Comparison of ENCODE assay signal across 40 cellular contexts in genomic region chr6:130869681-130870080, GRCh38. TPM values are rescaled to one million over a fixed set of nuclear protein-coding genes. Genes with fewer than 3 reads are reported as not detected.
"Had no signal": no experiment of that assay in that cellular context is flagged by ENCODE, and none has a peak within 500 bp of the region (broad histone marks: within the 10 kb centered on the region; RNA-seq: fewer than 3 reads in every experiment).

No MANE protein-coding gene starts in this region.

- H3K9ac ChIP-seq: neural progenitor cell, parathyroid adenoma had no signal

- H3K4me1 ChIP-seq: esophagus squamous epithelium, heart right ventricle, left lung, lower lobe of right lung, right atrium auricular region had no signal

- H3K4me3 ChIP-seq: esophagus squamous epithelium, heart right ventricle, left lung, lower lobe of right lung, neural progenitor cell, right atrium auricular region, smooth muscle cell, stomach, tibial artery had no signal

- H3K27ac ChIP-seq: brain microvascular endothelial cell, epithelial cell of prostate, esophagus squamous epithelium, heart right ventricle, left lung, lower lobe of right lung, neural progenitor cell, parathyroid adenoma, right atrium auricular region, stomach, tibial artery, WERI-Rb-1 had no signal

- H3K27ac Mint-ChIP-seq: activated CD4-positive, alpha-beta memory T cell treated with anti-CD3 and anti-CD28 coated beads for 36 hours; activated CD4-positive, alpha-beta T cell treated with anti-CD3 and anti-CD28 coated beads, Interleukin-2, amount 10 ng/mL, durations not matched to agents 24 days and 14 days; activated naive CD4-positive, alpha-beta T cell treated with anti-CD3 and anti-CD28 coated beads, Interleukin-2, amount 10 ng/mL, durations not matched to agents 7 days and 5 days; activated naive CD8-positive, alpha-beta T cell treated with anti-CD3 and anti-CD28 coated beads, Interleukin-2, amount 10 ng/mL, durations not matched to agents 7 days and 5 days; activated T-helper 1 cell treated with anti-CD3 and anti-CD28 coated beads, Interleukin-12 subunit alpha, Interleukin-12 subunit beta, Interleukin-2, Interleukin-4 antibody, amounts not matched to agents 30 ng/mL and 10 ng/mL and 1 ng/mL, durations not matched to agents 14 hours and 24 hours and 36 hours; dendritic cell treated with granulocyte-macrophage colony-stimulating factor and Interleukin-4, amounts not matched to agents 40 ng/mL and 50 ng/mL, for 4 days; natural killer cell; stimulated activated naive B cell treated with anti-CD40 and anti-IgM and Interleukin-4, amounts not matched to agents 10 μg/mL and 1 μg/mL and 100 μg/mL, for 72 hours had no signal

- H3K27me3 ChIP-seq: brain microvascular endothelial cell, esophagus squamous epithelium, heart right ventricle, left lung, neural progenitor cell, right atrium auricular region, stomach, tibial artery had no signal

- H3K9me3 ChIP-seq: esophagus squamous epithelium, heart right ventricle, left lung, lower lobe of right lung, right atrium auricular region, stomach, tibial artery had no signal

- DNase-seq: activated CD4-positive, alpha-beta memory T cell treated with anti-CD3 and anti-CD28 coated beads for 36 hours; activated CD4-positive, alpha-beta T cell treated with anti-CD3 and anti-CD28 coated beads, Interleukin-2, amount 10 ng/mL, durations not matched to agents 24 days and 14 days; activated CD8-positive, alpha-beta memory T cell treated with anti-CD3 and anti-CD28 coated beads, Interleukin-2, amount 50 U/mL, for 4 hours; activated gamma-delta T cell; activated naive CD4-positive, alpha-beta T cell treated with anti-CD3 and anti-CD28 coated beads, Interleukin-2, amount 10 ng/mL, durations not matched to agents 7 days and 5 days; activated naive CD8-positive, alpha-beta T cell treated with anti-CD3 and anti-CD28 coated beads, Interleukin-2, amount 10 ng/mL, durations not matched to agents 7 days and 5 days; activated T-cell treated with anti-CD3 and anti-CD28 coated beads, Interleukin-2, amount 50 U/mL, for 1 hour; brain microvascular endothelial cell; effector CD4-positive, alpha-beta T cell; esophagus squamous epithelium; foreskin melanocyte; heart right ventricle; kidney glomerular epithelial cell; left lung; lower lobe of right lung; mesendoderm; natural killer cell; occipital lobe; stimulated activated CD4-positive, alpha-beta T cell treated with anti-CD3 and anti-CD28 coated beads, Interleukin-1b, Interleukin-23, amount 100 ng/mL, for 48 hours; stimulated activated CD4-positive, alpha-beta T cell treated with anti-CD3 and anti-CD28 coated beads, Interleukin-4, amount 100 ng/mL, for 4 hours; stimulated activated naive B cell treated with anti-CD40 and anti-IgM and Interleukin-4, amounts not matched to agents 10 μg/mL and 1 μg/mL and 100 μg/mL, for 72 hours; stomach; T1000; tibial artery; WERI-Rb-1 had no signal

- H2AFZ ChIP-seq: neural progenitor cell, parathyroid adenoma had no signal

- ATAC-seq: activated CD4-positive, CD25-positive, alpha-beta regulatory T cell treated with anti-CD3 and anti-CD28 coated beads, Interleukin-2, amount 50 U/mL, for 24 hours; heart right ventricle; left lung; lower lobe of right lung; natural killer cell; stimulated activated naive B cell treated with anti-CD40 and anti-IgM and Interleukin-4, amounts not matched to agents 10 μg/mL and 1 μg/mL and 100 μg/mL, for 72 hours had no signal

- H3K36me3 Mint-ChIP-seq: activated naive CD4-positive, alpha-beta T cell treated with anti-CD3 and anti-CD28 coated beads, Interleukin-2, amount 10 ng/mL, durations not matched to agents 7 days and 5 days; natural killer cell had no signal

- H3K27me3 Mint-ChIP-seq: activated CD4-positive, alpha-beta memory T cell treated with anti-CD3 and anti-CD28 coated beads for 36 hours; activated naive CD8-positive, alpha-beta T cell treated with anti-CD3 and anti-CD28 coated beads, Interleukin-2, amount 10 ng/mL, durations not matched to agents 7 days and 5 days; dendritic cell treated with granulocyte-macrophage colony-stimulating factor and Interleukin-4, amounts not matched to agents 40 ng/mL and 50 ng/mL, for 4 days; stimulated activated naive B cell treated with anti-CD40 and anti-IgM and Interleukin-4, amounts not matched to agents 10 μg/mL and 1 μg/mL and 100 μg/mL, for 72 hours had no signal

- H3K4me2 ChIP-seq: neural progenitor cell, smooth muscle cell had no signal

- H3K9me3 Mint-ChIP-seq: activated CD4-positive, alpha-beta memory T cell treated with anti-CD3 and anti-CD28 coated beads for 36 hours; activated CD4-positive, alpha-beta T cell treated with anti-CD3 and anti-CD28 coated beads, Interleukin-2, amount 10 ng/mL, durations not matched to agents 24 days and 14 days; activated naive CD4-positive, alpha-beta T cell treated with anti-CD3 and anti-CD28 coated beads, Interleukin-2, amount 10 ng/mL, durations not matched to agents 7 days and 5 days; activated naive CD8-positive, alpha-beta T cell treated with anti-CD3 and anti-CD28 coated beads, Interleukin-2, amount 10 ng/mL, durations not matched to agents 7 days and 5 days; activated T-helper 1 cell treated with anti-CD3 and anti-CD28 coated beads, Interleukin-12 subunit alpha, Interleukin-12 subunit beta, Interleukin-2, Interleukin-4 antibody, amounts not matched to agents 30 ng/mL and 10 ng/mL and 1 ng/mL, durations not matched to agents 14 hours and 24 hours and 36 hours; central memory CD8-positive, alpha-beta T cell; dendritic cell treated with granulocyte-macrophage colony-stimulating factor and Interleukin-4, amounts not matched to agents 40 ng/mL and 50 ng/mL, for 4 days; natural killer cell; neural progenitor cell; stimulated activated naive B cell treated with anti-CD40 and anti-IgM and Interleukin-4, amounts not matched to agents 10 μg/mL and 1 μg/mL and 100 μg/mL, for 72 hours had no signal

- H3K36me3 ChIP-seq: brain microvascular endothelial cell, neural progenitor cell, WERI-Rb-1 had no signal

- H3K4me3 Mint-ChIP-seq: activated CD4-positive, alpha-beta memory T cell treated with anti-CD3 and anti-CD28 coated beads for 36 hours; activated CD4-positive, alpha-beta T cell treated with anti-CD3 and anti-CD28 coated beads, Interleukin-2, amount 10 ng/mL, durations not matched to agents 24 days and 14 days; activated naive CD4-positive, alpha-beta T cell treated with anti-CD3 and anti-CD28 coated beads, Interleukin-2, amount 10 ng/mL, durations not matched to agents 7 days and 5 days; activated naive CD8-positive, alpha-beta T cell treated with anti-CD3 and anti-CD28 coated beads, Interleukin-2, amount 10 ng/mL, durations not matched to agents 7 days and 5 days; activated T-helper 1 cell treated with anti-CD3 and anti-CD28 coated beads, Interleukin-12 subunit alpha, Interleukin-12 subunit beta, Interleukin-2, Interleukin-4 antibody, amounts not matched to agents 30 ng/mL and 10 ng/mL and 1 ng/mL, durations not matched to agents 14 hours and 24 hours and 36 hours; central memory CD8-positive, alpha-beta T cell; dendritic cell treated with granulocyte-macrophage colony-stimulating factor and Interleukin-4, amounts not matched to agents 40 ng/mL and 50 ng/mL, for 4 days; natural killer cell; neural progenitor cell; stimulated activated naive B cell treated with anti-CD40 and anti-IgM and Interleukin-4, amounts not matched to agents 10 μg/mL and 1 μg/mL and 100 μg/mL, for 72 hours had no signal

RNA-seq across cellular contexts. Expression of gene SMLR1, which starts 42.5 kb away (rescaled TPM):
- total RNA-seq: activated CD4-positive, alpha-beta memory T cell treated with anti-CD3 and anti-CD28 coated beads for 36 hours; activated CD4-positive, alpha-beta T cell treated with anti-CD3 and anti-CD28 coated beads, Interleukin-2, amount 10 ng/mL, durations not matched to agents 24 days and 14 days; activated CD8-positive, alpha-beta memory T cell treated with anti-CD3 and anti-CD28 coated beads for 36 hours; activated naive CD8-positive, alpha-beta T cell treated with anti-CD3 and anti-CD28 coated beads, Interleukin-2, amount 10 ng/mL, durations not matched to agents 7 days and 5 days; activated T-helper 1 cell treated with anti-CD3 and anti-CD28 coated beads, Interleukin-12 subunit alpha, Interleukin-12 subunit beta, Interleukin-2, Interleukin-4 antibody, amounts not matched to agents 30 ng/mL and 10 ng/mL and 1 ng/mL, durations not matched to agents 14 hours and 24 hours and 36 hours; astrocyte; esophagus squamous epithelium; glomerular endothelial cell; heart right ventricle; left lung; lower lobe of right lung; mononuclear cell; natural killer cell; occipital lobe; pulmonary artery endothelial cell; right atrium auricular region; smooth muscle cell; ureter had no signal
- polyA plus RNA-seq: heart right ventricle, smooth muscle cell, stomach had no signal
